ENCODE assay signal across 10 cellular contexts in genomic region chr12:68559984-68560822, GRCh38. TPM values are rescaled to one million over a fixed set of nuclear protein-coding genes. Genes with fewer than 3 reads are reported as not detected.
DNase-seq lines count a peak whose midpoint lies in the region; ATAC-seq and TF ChIP-seq lines count a peak whose summit lies in the region.
"Had no signal": no experiment of that assay in that cellular context is flagged by ENCODE, and none has a peak within 500 bp of the region (broad histone marks: within the 10 kb centered on the region; RNA-seq: fewer than 3 reads in every experiment).

No MANE protein-coding gene starts in this region.

- H4K20me1 ChIP-seq in H9 (ENCODE audit: control insufficient read depth, insufficient read depth, insufficient read length): no peaks in the 10 kb centered on the region

- no peaks in the 10 kb centered on the region for H3K9me3 Mint-ChIP-seq in H9

- peak; percentile 51 for ATAC-seq in omental fat pad (ENCODE audit: low FRiP score)
- ATAC-seq in HG03521 (IDR thresholded peaks at IDR 0.05; ENCODE audit: unreplicated experiment): no peak
- ATAC-seq in GM21723 (IDR thresholded peaks at IDR 0.05; ENCODE audit: unreplicated experiment): no peak

- no peak overlapping the region for H2BK120ac ChIP-seq in H9 (ENCODE audit: low read depth, low read length, poor library complexity, severe bottlenecking)

- no peak for TF ChIP-seq EP300 in suprapubic skin (IDR thresholded peaks at IDR 0.05)

- H3K23ac ChIP-seq in H9 (ENCODE audit: insufficient read length, low read depth, low read length): no peak overlapping the region

- no peak overlapping the region for H4K8ac ChIP-seq in H9 (replicated peaks; ENCODE audit: insufficient read length, low read depth, low read length)

- H3K79me2 ChIP-seq in H9 (ENCODE audit: insufficient read depth, low read length): no peaks in the 10 kb centered on the region

- no peaks in the 10 kb centered on the region for H3K36me3 ChIP-seq in suprapubic skin

- no peak overlapping the region for H2BK5ac ChIP-seq in H9 (ENCODE audit: insufficient read length, low read length)

- peak overlapping the region; percentile 41 for H2AFZ ChIP-seq in H9 (ENCODE audit: low read length)

- no peak overlapping the region for H3K9ac ChIP-seq in H9 (ENCODE audit: extremely low read depth, insufficient read length, low read length)

- H3K36me3 Mint-ChIP-seq in H9 (ENCODE audit: insufficient read depth in 1 of 3, low read depth in 3 of 3): no peaks in the 10 kb centered on the region

- H2BK15ac ChIP-seq in H9 (ENCODE audit: low read depth, low read length): no peak overlapping the region

- H3K27ac Mint-ChIP-seq in H9: peak overlapping the region in 2 of 3 experiments; percentile 49 to 70; a peak in 3 of 7 replicates

- no peaks in the 10 kb centered on the region for H3K27me3 ChIP-seq in H9 (ENCODE audit: insufficient read depth, low read length)
- no peaks in the 10 kb centered on the region for H3K27me3 ChIP-seq in suprapubic skin

- no peak overlapping the region for H3K18ac ChIP-seq in H9 (ENCODE audit: insufficient read length, low read depth, low read length)

- no peak overlapping the region for H3K4me3 Mint-ChIP-seq in H9

- H3K14ac ChIP-seq in H9 (ENCODE audit: insufficient read depth, low read length): no peak overlapping the region

- H3K4me1 Mint-ChIP-seq in H9: peaks cover 5 to 11% of the 10 kb centered on the region in 2 experiments

- H3K4me2 ChIP-seq in H9 (ENCODE audit: insufficient read depth, insufficient read length, low read length): no peak overlapping the region

- H3K9me3 ChIP-seq in H9 (ENCODE audit: control insufficient read depth, low read depth, low read length) (no peaks in the 10 kb centered on the region), suprapubic skin (no peaks in the 10 kb centered on the region)

- no peak overlapping the region for H3K56ac ChIP-seq in H9 (ENCODE audit: insufficient read length, low read depth, low read length)

- H4K91ac ChIP-seq in H9 (ENCODE audit: insufficient read length, low read depth, low read length): no peak overlapping the region

- POLR2A ChIA-PET in RWPE1 (lab: Yijun Ruan, JAX; ENCODE audit: low non-redundant PET): no interaction called here

- WGBS in H9 (ENCODE audit: extremely low coverage, insufficient read length, low lambda C conversion rate): no CpG with 5 or more reads among the region's 7 CpGs
- 42% methylated on average over 7 of the region's 7 CpGs for WGBS in suprapubic skin

- no peaks in the 10 kb centered on the region for H3K79me1 ChIP-seq in H9 (ENCODE audit: insufficient read depth, low read depth, low read length, poor library complexity, severe bottlenecking)

- no peak overlapping the region for H2BK20ac ChIP-seq in H9 (ENCODE audit: low read depth, low read length, poor library complexity, severe bottlenecking)

- DNase-seq in H9 (peak; percentile 53), RWPE1 (ENCODE audit: low spot score) (no peak), fibroblast of villous mesenchyme (ENCODE audit: low read depth) (peak; percentile 51), omental fat pad (ENCODE audit: low spot score) (no peak), suprapubic skin (ENCODE audit: low spot score in 2 of 2) (no peak)
- DNase-seq in central memory CD4-positive, alpha-beta T cell: no peak
- DNase-seq: activated CD4-positive, alpha-beta T cell treated with anti-CD3 and anti-CD28 coated beads for 4 hours; NCI-H2227 treated with DMSO at 0.1 percent for 48 hours had no signal

- TF ChIP-seq CTCF in H9 (conservative IDR thresholded peaks at IDR 0.05) (no peak), RWPE1 (conservative IDR thresholded peaks at IDR 0.05; ENCODE audit: low read depth) (no peak), fibroblast of villous mesenchyme (IDR thresholded peaks at IDR 0.05; ENCODE audit: insufficient read depth, low read depth, low read length) (no peak), omental fat pad (IDR thresholded peaks at IDR 0.05) (no peak), suprapubic skin (IDR thresholded peaks at IDR 0.05) (no peak)

- H3K4me3 ChIP-seq in fibroblast of villous mesenchyme (ENCODE audit: low read depth, low read length) (no peak overlapping the region), suprapubic skin (no peak overlapping the region)

- no peak overlapping the region for H4K5ac ChIP-seq in H9 (ENCODE audit: insufficient read length, low read depth, low read length)

- no peaks in the 10 kb centered on the region for H3K23me2 ChIP-seq in H9 (ENCODE audit: insufficient read length, low read depth, low read length, poor library complexity, severe bottlenecking)

- no peak overlapping the region for H2BK12ac ChIP-seq in H9 (ENCODE audit: insufficient read length, low read depth, low read length)

- H3K27me3 Mint-ChIP-seq in H9 (ENCODE audit: low read depth): no peaks in the 10 kb centered on the region

- no peak overlapping the region for H2AK5ac ChIP-seq in H9 (ENCODE audit: insufficient read length, low read length)

- CTCF ChIA-PET in RWPE1 (lab: Yijun Ruan, JAX): no interaction called here

- no peak overlapping the region for H3K4ac ChIP-seq in H9 (ENCODE audit: low read depth, low read length)

- H3K27ac ChIP-seq in H9 (ENCODE audit: insufficient read length, low read depth, low read length) (no peak overlapping the region), RWPE1 (peak overlapping the region; percentile 47; the same call in 1 of the 2 replicates), suprapubic skin (no peak overlapping the region)

- H3T11ph ChIP-seq in H9 (ENCODE audit: low read length): no peak overlapping the region

- H3K4me1 ChIP-seq in H9 (ENCODE audit: insufficient read depth, low read length): no peaks in the 10 kb centered on the region; the same call in 1 of the 2 replicates
- peaks cover 6% of the 10 kb centered on the region for H3K4me1 ChIP-seq in suprapubic skin

- no peak for TF ChIP-seq POLR2A in suprapubic skin (IDR thresholded peaks at IDR 0.05)

RNA-seq across cellular contexts. Expression of gene RAP1B, which starts 50.5 kb away (rescaled TPM):
- 89.1 and 97.7 TPM in 2 replicates for total RNA-seq in H9 (2021)
- 125 and 155 TPM in 2 replicates for total RNA-seq in fibroblast of villous mesenchyme
- 100 to 1,000 TPM; 207 to 298 (median 244) TPM for total RNA-seq in omental fat pad
- total RNA-seq in suprapubic skin: 100 to 1,000 TPM in 3 of 4 donors, 10 to 100 TPM in 1; 95.2 to 154 (median 115) TPM

Comparison
In these comparisons a context has a peak if more than half of its experiments do, and no peak if none do; other contexts are left out.
1. DNase-seq: peak in H9 (single experiment) and fibroblast of villous mesenchyme (single experiment); none in RWPE1 (single experiment), omental fat pad (single experiment), central memory CD4-positive, alpha-beta T cell (single experiment) and suprapubic skin (0 of 2).